In genomic region chr16:19757762-19758595, GRCh38 we compare ENCODE assay signal across 13 cellular contexts. TPM values are rescaled to one million over a fixed set of nuclear protein-coding genes. Genes with fewer than 3 reads are reported as not detected.
DNase-seq lines count a peak whose midpoint lies in the region; ATAC-seq and TF ChIP-seq lines count a peak whose summit lies in the region.
"Had no signal": no experiment of that assay in that cellular context is flagged by ENCODE, and none has a peak within 500 bp of the region (broad histone marks: within the 10 kb centered on the region; RNA-seq: fewer than 3 reads in every experiment).

No MANE protein-coding gene starts in this region.

- peak overlapping the region in 1 of 3 experiments; percentile 9 for H3K4me3 Mint-ChIP-seq in nephron
- H3K4me3 Mint-ChIP-seq: CD8-positive, alpha-beta memory T cell; stimulated activated effector memory CD8-positive, alpha-beta T cell treated with anti-CD3 and anti-CD28 coated beads, Interleukin-12 subunit alpha, Interleukin-12 subunit beta, amount 100 ng/mL, for 72 hours had no signal

- intact Hi-C loops in sigmoid colon (cut with DNase I) = no loop called here

- no peak for ATAC-seq in HG02759 (IDR thresholded peaks at IDR 0.05; ENCODE audit: unreplicated experiment)
- ATAC-seq: PC-3; stimulated activated effector memory CD8-positive, alpha-beta T cell treated with anti-CD3 and anti-CD28 coated beads, Interleukin-12 subunit alpha, Interleukin-12 subunit beta, amount 100 ng/mL, for 72 hours had no signal

- peak; percentile 1 for DNase-seq in NCI-H1048 (lab: John Stamatoyannopoulos, UW)
- DNase-seq in RPMI7951 (ENCODE audit: low read depth) = peak; percentile 4
- DNase-seq in epithelial cell of esophagus (ENCODE audit: low read depth) = peak; percentile 35
- no peak for DNase-seq in HuH-7 (ENCODE audit: low spot score)
- DNase-seq in sigmoid colon = no peak
- no peak for DNase-seq in retina
- DNase-seq: CD8-positive, alpha-beta memory T cell; islet precursor cell; occipital lobe; PC-3 had no signal

- H3K27ac ChIP-seq in sigmoid colon = no peak overlapping the region

- no peaks in the 10 kb centered on the region for H3K36me3 Mint-ChIP-seq in nephron (ENCODE audit: low read depth)
- H3K36me3 Mint-ChIP-seq: CD8-positive, alpha-beta memory T cell; stimulated activated effector memory CD8-positive, alpha-beta T cell treated with anti-CD3 and anti-CD28 coated beads, Interleukin-12 subunit alpha, Interleukin-12 subunit beta, amount 100 ng/mL, for 72 hours had no signal

- no peaks in the 10 kb centered on the region for H3K9me3 Mint-ChIP-seq in nephron
- H3K9me3 Mint-ChIP-seq: CD8-positive, alpha-beta memory T cell; stimulated activated effector memory CD8-positive, alpha-beta T cell treated with anti-CD3 and anti-CD28 coated beads, Interleukin-12 subunit alpha, Interleukin-12 subunit beta, amount 100 ng/mL, for 72 hours had no signal

- H3K27me3 ChIP-seq in sigmoid colon = no peaks in the 10 kb centered on the region

- no peaks in the 10 kb centered on the region for H3K4me1 ChIP-seq in sigmoid colon

- 17 to 50% methylated on average over 8 of the region's 8 CpGs for WGBS in sigmoid colon, 2 donors

- TF ChIP-seq POLR2A in sigmoid colon (IDR thresholded peaks at IDR 0.05) = no peak

- H3K27ac Mint-ChIP-seq in nephron = peak overlapping the region; percentile 81 to 91 (median 88)
- H3K27ac Mint-ChIP-seq: CD8-positive, alpha-beta memory T cell; stimulated activated effector memory CD8-positive, alpha-beta T cell treated with anti-CD3 and anti-CD28 coated beads, Interleukin-12 subunit alpha, Interleukin-12 subunit beta, amount 100 ng/mL, for 72 hours had no signal

- peaks cover 9% of the 10 kb centered on the region for H3K27me3 Mint-ChIP-seq in nephron (ENCODE audit: low read depth)

- no peaks in the 10 kb centered on the region for H3K36me3 ChIP-seq in sigmoid colon

- no peak for TF ChIP-seq EP300 in sigmoid colon (IDR thresholded peaks at IDR 0.05)

- H3K4me3 ChIP-seq in epithelial cell of esophagus (ENCODE audit: low read length) (no peak overlapping the region), sigmoid colon (no peak overlapping the region)

- no peaks in the 10 kb centered on the region for H3K9me3 ChIP-seq in sigmoid colon

- peaks cover 41% of the 10 kb centered on the region for H3K4me1 Mint-ChIP-seq in nephron
- H3K4me1 Mint-ChIP-seq: CD8-positive, alpha-beta memory T cell; stimulated activated effector memory CD8-positive, alpha-beta T cell treated with anti-CD3 and anti-CD28 coated beads, Interleukin-12 subunit alpha, Interleukin-12 subunit beta, amount 100 ng/mL, for 72 hours had no signal

- no peak for TF ChIP-seq CTCF in epithelial cell of esophagus (IDR thresholded peaks at IDR 0.05; ENCODE audit: insufficient read depth, low read depth, low read length, missing control alignments)
- no peak for TF ChIP-seq CTCF in nephron (IDR thresholded peaks at IDR 0.05; ENCODE audit: unreplicated experiment in 3 of 3)
- no peak for TF ChIP-seq CTCF in sigmoid colon (IDR thresholded peaks at IDR 0.05)

RNA-seq across cellular contexts. Expression of gene IQCK, which starts 39.9 kb away (rescaled TPM):
- 4.7 and 15.3 TPM in 2 replicates for total RNA-seq in RPMI7951 (2014; rRNA removed; shearing (Covaris generic))
- 10 to 100 TPM; 10.3 to 16.6 (median 12.4) TPM for total RNA-seq in sigmoid colon
- 1 to 10 TPM; 5.1 to 9.0 (median 9.0) TPM for polyA plus RNA-seq in sigmoid colon

RNA-seq across cellular contexts. Expression of gene KNOP1, which starts 40.0 kb away (rescaled TPM):
- total RNA-seq in RPMI7951 (2014; rRNA removed; shearing (Covaris generic)) = 9.6 and 11.3 TPM in 2 replicates
- total RNA-seq in sigmoid colon = 10 to 100 TPM in 1 of 4 donors, 1 to 10 TPM in 3; 5.0 to 11.1 (median 7.6) TPM
- polyA plus RNA-seq in sigmoid colon = 10 to 100 TPM; 10.4 to 16.4 (median 16.2) TPM

Comparison
In these comparisons a context has a peak if more than half of its experiments do, and no peak if none do; other contexts are left out.
1. DNase-seq: peak in NCI-H1048 (single experiment), RPMI7951 (single experiment) and epithelial cell of esophagus (single experiment); none in HuH-7 (single experiment), sigmoid colon (single experiment) and retina (single experiment).